ENCODE assay signal across 27 cellular contexts in the genomic region with DNA sequence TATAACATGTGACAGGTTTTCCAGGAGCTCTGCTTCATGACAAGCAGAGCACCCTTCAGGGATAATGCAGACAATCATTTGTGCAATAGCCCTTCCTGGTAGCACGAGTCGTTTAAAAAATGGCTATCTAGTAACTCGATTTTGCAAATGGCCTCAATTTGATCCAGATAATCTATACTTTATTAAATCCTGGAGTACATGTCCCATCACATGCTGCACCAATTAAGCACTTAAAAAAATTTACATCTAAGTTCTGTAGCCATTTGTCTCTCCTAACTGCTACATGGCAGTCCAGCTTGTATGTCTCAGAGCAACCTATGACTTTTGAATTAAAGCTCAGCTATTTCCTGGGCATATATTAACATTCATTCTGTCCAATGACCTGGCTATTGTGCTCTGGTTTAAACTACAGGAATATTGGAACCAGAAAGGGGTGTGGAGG.
"Had no signal": no experiment of that assay in that cellular context is flagged by ENCODE, and none has a peak within 500 bp of the region (broad histone marks: within the 10 kb centered on the region; RNA-seq: fewer than 3 reads in every experiment).

No MANE protein-coding gene starts in this region.

- H3K27ac Mint-ChIP-seq: activated CD4-positive, alpha-beta memory T cell treated with anti-CD3 and anti-CD28 coated beads for 36 hours; activated CD4-positive, alpha-beta T cell treated with anti-CD3 and anti-CD28 coated beads for 36 hours; activated CD4-positive, alpha-beta T cell treated with anti-CD3 and anti-CD28 coated beads, Interleukin-2, amount 10 ng/mL, durations not matched to agents 24 days and 14 days; activated CD8-positive, alpha-beta T cell treated with anti-CD3 and anti-CD28 coated beads, Interleukin-2, amount 10 ng/mL, durations not matched to agents 7 days and 5 days; activated naive CD4-positive, alpha-beta T cell treated with anti-CD3 and anti-CD28 coated beads, Interleukin-2, amount 10 ng/mL, durations not matched to agents 7 days and 5 days; activated naive CD8-positive, alpha-beta T cell treated with anti-CD3 and anti-CD28 coated beads, Interleukin-2, amount 10 ng/mL, durations not matched to agents 7 days and 5 days; activated T-cell treated with anti-CD3 and anti-CD28 coated beads, Interleukin-2, amount 50 U/mL, for 24 hours; activated T-cell treated with anti-CD3 and anti-CD28 coated beads, Interleukin-2, amount 50 U/mL, for 72 hours; effector memory CD8-positive, alpha-beta T cell had no signal

- ATAC-seq: activated CD4-positive, alpha-beta T cell treated with anti-CD3 and anti-CD28 coated beads for 36 hours; activated CD8-positive, alpha-beta T cell treated with anti-CD3 and anti-CD28 coated beads, Interleukin-2, amount 10 ng/mL, durations not matched to agents 7 days and 5 days; activated naive CD4-positive, alpha-beta T cell treated with anti-CD3 and anti-CD28 coated beads, Interleukin-2, amount 50 U/mL, for 72 hours; activated T-cell treated with anti-CD3 and anti-CD28 coated beads, Interleukin-2, amount 50 U/mL, for 72 hours; effector memory CD8-positive, alpha-beta T cell; gastroesophageal sphincter had no signal

- H3K9me3 ChIP-seq: ascending aorta had no signal

- H3K27ac ChIP-seq: ascending aorta, brain microvascular endothelial cell, esophagus muscularis mucosa, gastroesophageal sphincter had no signal

- H3K4me1 Mint-ChIP-seq: activated CD4-positive, alpha-beta T cell treated with anti-CD3 and anti-CD28 coated beads for 36 hours; activated CD4-positive, alpha-beta T cell treated with anti-CD3 and anti-CD28 coated beads, Interleukin-2, amount 10 ng/mL, durations not matched to agents 24 days and 14 days; activated naive CD4-positive, alpha-beta T cell treated with anti-CD3 and anti-CD28 coated beads, Interleukin-2, amount 10 ng/mL, durations not matched to agents 7 days and 5 days; activated naive CD8-positive, alpha-beta T cell treated with anti-CD3 and anti-CD28 coated beads, Interleukin-2, amount 10 ng/mL, durations not matched to agents 7 days and 5 days; central memory CD8-positive, alpha-beta T cell had no signal

- H3K36me3 Mint-ChIP-seq: activated CD4-positive, alpha-beta memory T cell treated with anti-CD3 and anti-CD28 coated beads for 36 hours; activated naive CD4-positive, alpha-beta T cell treated with anti-CD3 and anti-CD28 coated beads, Interleukin-2, amount 10 ng/mL, durations not matched to agents 7 days and 5 days; activated naive CD8-positive, alpha-beta T cell treated with anti-CD3 and anti-CD28 coated beads, Interleukin-2, amount 10 ng/mL, durations not matched to agents 7 days and 5 days had no signal

- H3K4me1 ChIP-seq: ascending aorta, esophagus muscularis mucosa, gastroesophageal sphincter had no signal

- H3K4me3 Mint-ChIP-seq: activated CD4-positive, alpha-beta memory T cell treated with anti-CD3 and anti-CD28 coated beads for 36 hours; activated CD4-positive, alpha-beta T cell treated with anti-CD3 and anti-CD28 coated beads for 36 hours; activated CD4-positive, alpha-beta T cell treated with anti-CD3 and anti-CD28 coated beads, Interleukin-2, amount 10 ng/mL, durations not matched to agents 24 days and 14 days; activated CD8-positive, alpha-beta T cell treated with anti-CD3 and anti-CD28 coated beads, Interleukin-2, amount 10 ng/mL, durations not matched to agents 7 days and 5 days; activated naive CD4-positive, alpha-beta T cell treated with anti-CD3 and anti-CD28 coated beads, Interleukin-2, amount 10 ng/mL, durations not matched to agents 7 days and 5 days; activated naive CD8-positive, alpha-beta T cell treated with anti-CD3 and anti-CD28 coated beads, Interleukin-2, amount 10 ng/mL, durations not matched to agents 7 days and 5 days; activated T-cell treated with anti-CD3 and anti-CD28 coated beads, Interleukin-2, amount 50 U/mL, for 24 hours; activated T-cell treated with anti-CD3 and anti-CD28 coated beads, Interleukin-2, amount 50 U/mL, for 72 hours; central memory CD8-positive, alpha-beta T cell; effector memory CD8-positive, alpha-beta T cell had no signal

- DNase-seq: activated CD4-positive, alpha-beta memory T cell treated with anti-CD3 and anti-CD28 coated beads for 36 hours; activated CD4-positive, alpha-beta T cell treated with anti-CD3 and anti-CD28 coated beads for 36 hours; activated CD4-positive, alpha-beta T cell treated with anti-CD3 and anti-CD28 coated beads, Interleukin-2, amount 10 ng/mL, durations not matched to agents 24 days and 14 days; activated CD4-positive, CD25-positive, alpha-beta regulatory T cell; activated CD4-positive, CD25-positive, alpha-beta regulatory T cell treated with anti-CD3 and anti-CD28 coated beads, Interleukin-2, amount 50 U/mL, for 72 hours; activated CD8-positive, alpha-beta memory T cell treated with anti-CD3 and anti-CD28 coated beads, Interleukin-2, amount 50 U/mL, for 48 hours; activated CD8-positive, alpha-beta T cell treated with anti-CD3 and anti-CD28 coated beads, Interleukin-2, amount 10 ng/mL, durations not matched to agents 7 days and 5 days; activated gamma-delta T cell; activated naive CD4-positive, alpha-beta T cell; activated naive CD4-positive, alpha-beta T cell treated with anti-CD3 and anti-CD28 coated beads, Interleukin-2, amount 10 ng/mL, durations not matched to agents 7 days and 5 days; activated naive CD8-positive, alpha-beta T cell treated with anti-CD3 and anti-CD28 coated beads, Interleukin-2, amount 10 ng/mL, durations not matched to agents 7 days and 5 days; activated T-cell treated with anti-CD3 and anti-CD28 coated beads for 4 hours; activated T-cell treated with anti-CD3 and anti-CD28 coated beads, Interleukin-2, amount 50 U/mL, for 24 hours; activated T-cell treated with anti-CD3 and anti-CD28 coated beads, Interleukin-2, amount 50 U/mL, for 72 hours; cortex of kidney; dermis blood vessel endothelial cell; effector CD4-positive, alpha-beta T cell; effector memory CD8-positive, alpha-beta T cell; erythroblast; foreskin melanocyte; T-helper 2 cell had no signal

- H3K9me3 Mint-ChIP-seq: activated CD4-positive, alpha-beta T cell treated with anti-CD3 and anti-CD28 coated beads, Interleukin-2, amount 10 ng/mL, durations not matched to agents 24 days and 14 days; activated naive CD4-positive, alpha-beta T cell treated with anti-CD3 and anti-CD28 coated beads, Interleukin-2, amount 10 ng/mL, durations not matched to agents 7 days and 5 days; activated naive CD4-positive, alpha-beta T cell treated with anti-CD3 and anti-CD28 coated beads, Interleukin-2, amount 50 U/mL, for 72 hours; activated naive CD8-positive, alpha-beta T cell treated with anti-CD3 and anti-CD28 coated beads, Interleukin-2, amount 10 ng/mL, durations not matched to agents 7 days and 5 days; effector memory CD8-positive, alpha-beta T cell had no signal

- H3K4me3 ChIP-seq: ascending aorta, esophagus muscularis mucosa, gastroesophageal sphincter had no signal

- H3K27me3 Mint-ChIP-seq: activated naive CD4-positive, alpha-beta T cell treated with anti-CD3 and anti-CD28 coated beads, Interleukin-2, amount 10 ng/mL, durations not matched to agents 7 days and 5 days had no signal

- H3K36me3 ChIP-seq: ascending aorta, brain microvascular endothelial cell, esophagus muscularis mucosa, gastroesophageal sphincter had no signal

- H3K27me3 ChIP-seq: ascending aorta, brain microvascular endothelial cell, esophagus muscularis mucosa had no signal
